ENCODE assay signal across 8 cellular contexts in the genomic region with DNA sequence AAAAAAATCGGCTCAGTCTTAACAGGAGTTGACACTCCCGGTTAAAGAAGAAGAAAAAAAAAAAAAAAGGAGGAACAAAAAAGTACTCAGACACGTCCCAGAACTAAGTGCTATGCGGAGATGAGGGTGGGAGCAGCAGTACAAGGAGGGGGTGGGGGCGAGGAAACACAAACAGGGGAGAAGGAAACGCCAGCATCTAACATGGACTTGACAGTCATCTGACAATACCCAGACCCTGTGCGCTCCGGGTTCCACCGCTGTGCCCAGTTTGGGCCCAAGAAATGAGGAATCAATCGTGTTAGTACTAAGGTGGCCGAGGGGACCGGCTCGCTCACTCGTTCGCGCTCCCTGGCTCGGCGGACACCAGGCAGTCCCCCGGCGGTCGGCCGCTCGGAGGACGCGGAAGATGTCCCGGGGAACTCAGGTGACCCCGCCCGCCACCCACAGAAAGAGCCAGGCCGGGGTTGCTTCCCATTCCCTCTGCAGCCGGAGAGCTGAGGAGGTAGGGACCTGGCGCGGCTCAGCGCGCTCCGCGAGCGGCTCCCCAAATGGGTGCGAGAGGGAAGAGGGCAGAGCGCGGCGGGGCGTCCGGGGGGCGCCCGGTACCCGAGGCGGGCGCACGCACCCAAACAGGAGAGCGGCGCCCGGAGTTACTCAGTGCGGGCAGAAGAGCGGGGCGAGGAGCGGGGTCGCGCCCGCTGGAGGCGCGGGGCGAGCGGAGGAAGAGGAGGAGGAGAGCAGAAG. TPM values are rescaled to one million over a fixed set of nuclear protein-coding genes. Genes with fewer than 3 reads are reported as not detected.
A peak's percentile ranks its signal among the peaks of the same experiment; 100 is the strongest.
DNase-seq lines count a peak whose midpoint lies in the region; ATAC-seq and TF ChIP-seq lines count a peak whose summit lies in the region.

No MANE protein-coding gene starts in this region.

- peaks cover 34% of the 10 kb centered on the region for H3K79me2 ChIP-seq in ACC112 (ENCODE audit: control insufficient read depth, insufficient read depth, low read length, unreplicated experiment)

- H3K4me3 ChIP-seq in ACC112 (ENCODE audit: low read depth, low read length) = peak overlapping the region; percentile 92
- peak overlapping the region; percentile 93 for H3K4me3 ChIP-seq in IMR-90 (ENCODE audit: insufficient read depth, low read depth, low read length)
- H3K4me3 ChIP-seq in colonic mucosa = peak overlapping the region; percentile 67
- H3K4me3 ChIP-seq in uterus = peak overlapping the region; percentile 68 to 75

- H3K9me3 ChIP-seq in IMR-90 (ENCODE audit: control insufficient read depth, insufficient read depth, low read length) = no peaks in the 10 kb centered on the region
- H3K9me3 ChIP-seq in colonic mucosa = no peaks in the 10 kb centered on the region
- no peaks in the 10 kb centered on the region for H3K9me3 ChIP-seq in uterus

- H4K5ac ChIP-seq in IMR-90 (ENCODE audit: low read depth, low read length) = peak overlapping the region; percentile 61

- peak overlapping the region; percentile 79 for H2BK5ac ChIP-seq in IMR-90 (ENCODE audit: low read depth, low read length, poor library complexity, severe bottlenecking)

- peaks cover 2% of the 10 kb centered on the region for H3K36me3 Mint-ChIP-seq in memory B cell

- dilution Hi-C loops in IMR-90 (cut with HindIII; ENCODE audit: low sequenced_read_pairs, unreplicated experiment) = no loop called here

- H3K9me3 Mint-ChIP-seq in memory B cell = peaks cover 2% of the 10 kb centered on the region

- TF ChIP-seq CTCF in IMR-90 (conservative IDR thresholded peaks at IDR 0.05; ENCODE audit: low read depth, low read length) (no peak), colonic mucosa (IDR thresholded peaks at IDR 0.05) (no peak), uterus (IDR thresholded peaks at IDR 0.05) (no peak)

- peak overlapping the region; percentile 93 for H3K14ac ChIP-seq in IMR-90 (replicated peaks; ENCODE audit: low read depth, low read length)

- H3K18ac ChIP-seq in IMR-90 (ENCODE audit: low read depth, low read length) = peak overlapping the region; percentile 78

- H3K36me3 ChIP-seq in ACC112 (ENCODE audit: insufficient read depth, low read length) (no peaks in the 10 kb centered on the region), IMR-90 (ENCODE audit: control insufficient read depth, insufficient read depth, low read length) (peaks cover 6% of the 10 kb centered on the region), colonic mucosa (no peaks in the 10 kb centered on the region), uterus (no peaks in the 10 kb centered on the region)

- H3K4me1 Mint-ChIP-seq in memory B cell = peaks cover 3% of the 10 kb centered on the region

- peaks cover 20% of the 10 kb centered on the region for H3K27me3 Mint-ChIP-seq in memory B cell

- H2BK120ac ChIP-seq in IMR-90 (ENCODE audit: low read depth, low read length) = peak overlapping the region; percentile 74

- peak overlapping the region; percentile 70 for H3K4me3 Mint-ChIP-seq in memory B cell

- intact Hi-C loops in IMR-90 (cut with micrococcal nuclease) (loop anchor here (1.0 to 5.0 kb wide), 3 partner anchors 12 to 222 kb away; no protein-coding TSS in a partner anchor), colonic mucosa (cut with DNase I) (no loop called here), uterus (cut with DNase I; ENCODE audit: low total_unique reads) (no loop called here)

- in situ Hi-C loops in IMR-90 (cut with MboI; ENCODE audit: low sequenced_read_pairs) = loop anchor here (25.0 kb wide), 1 partner anchor 1014 kb away; no protein-coding TSS in a partner anchor

- H3K27ac ChIP-seq in ACC112 (ENCODE audit: low read depth, low read length) (peak overlapping the region; percentile 29; the same call in 1 of the 2 replicates), IMR-90 (ENCODE audit: insufficient read depth, low read length) (peak overlapping the region; percentile 90), colonic mucosa (peak overlapping the region; percentile 79), uterus (peak overlapping the region; percentile 95 to 99)

- H4K8ac ChIP-seq in IMR-90 (ENCODE audit: low read depth in 2 of 2, low read length in 2 of 2) = peak overlapping the region; percentile 0 to 57; a peak in 2 of 4 replicates

- WGBS in IMR-90 (ENCODE audit: extremely low coverage in 2 of 2, insufficient read length in 1 of 2), 2 experiments = 0% methylated on average over 23 of the region's 63 CpGs; no CpG with 5 or more reads in 1 of the 2 experiments

- H3K9me1 ChIP-seq in IMR-90 (ENCODE audit: insufficient read depth, low read length) = peaks cover 15% of the 10 kb centered on the region

- peak overlapping the region; percentile 91 for H2AK9ac ChIP-seq in IMR-90 (replicated peaks; ENCODE audit: low read depth, low read length, poor library complexity)

- H3K27ac Mint-ChIP-seq in memory B cell = no peak overlapping the region

- no peak overlapping the region for H2AFZ ChIP-seq in ACC112 (ENCODE audit: low read length, unreplicated experiment)
- H2AFZ ChIP-seq in IMR-90 (replicated peaks; ENCODE audit: low read length, poor library complexity) = peak overlapping the region; percentile 86

- H3K4me2 ChIP-seq in IMR-90 (ENCODE audit: low read depth, low read length) = peak overlapping the region; percentile 96

- peak overlapping the region; percentile 67 for H4K91ac ChIP-seq in IMR-90 (ENCODE audit: insufficient read depth, low read depth, low read length)

- H3K4ac ChIP-seq in IMR-90 (ENCODE audit: low read depth, low read length) = peak overlapping the region; percentile 79

- H3K4me1 ChIP-seq in ACC112 (ENCODE audit: control insufficient read depth, insufficient read depth, low read length, unreplicated experiment) (peaks cover 8% of the 10 kb centered on the region), IMR-90 (ENCODE audit: control insufficient read depth, insufficient read depth, low read length) (peaks cover 21% of the 10 kb centered on the region), colonic mucosa (no peaks in the 10 kb centered on the region), uterus (peaks cover 7 to 9% of the 10 kb centered on the region in 2 donors)

- peaks cover 28 to 66% of the 10 kb centered on the region in 2 experiments for H3K79me1 ChIP-seq in IMR-90 (ENCODE audit: low read depth in 1 of 2, low read length in 2 of 2)

- DNase-seq in IMR-90 = no peak
- DNase-seq in colonic mucosa = no peak
- DNase-seq in memory B cell (ENCODE audit: low spot score in 2 of 2) = no peak
- DNase-seq in uterus = peak; percentile 48 to 56
- no peak for DNase-seq in NCI-H2196 treated with DMSO at 0.1 percent for 48 hours (lab: John Stamatoyannopoulos, UW; ENCODE audit: unreplicated experiment)
- DNase-seq in NCI-H187 (lab: John Stamatoyannopoulos, UW) = no peak

- POLR2A ChIA-PET in IMR-90 (lab: Charles Lee; ENCODE audit: unreplicated experiment) = no interaction called here

- no peak for TF ChIP-seq RAD21 in IMR-90 (IDR thresholded peaks at IDR 0.05; ENCODE audit: low read length)

- CTCF ChIA-PET in IMR-90 (lab: Yijun Ruan, JAX) = no interaction called here

- BruUV-seq in IMR-90 (replicated peaks; lab: Mats Ljungman, UMichigan) = no TSS peak

- H3K56ac ChIP-seq in IMR-90 (ENCODE audit: extremely low read depth, insufficient read depth, low read length) = peak overlapping the region; percentile 20; the same call in 1 of the 2 replicates

- H2BK15ac ChIP-seq in IMR-90 (ENCODE audit: low read depth, low read length) = 0 out of 3 replicates have a peak overlapping the region, but pooled peaks have one; percentile 29

- H2AK5ac ChIP-seq in IMR-90 (ENCODE audit: low read depth, low read length) = peak overlapping the region; percentile 63

- H3K27me3 ChIP-seq in ACC112 (ENCODE audit: insufficient read depth, low read length) (no peaks in the 10 kb centered on the region), IMR-90 (ENCODE audit: control insufficient read depth, insufficient read depth, low read length) (no peaks in the 10 kb centered on the region), colonic mucosa (peaks cover 47% of the 10 kb centered on the region), uterus (no peaks in the 10 kb centered on the region)

- H2BK20ac ChIP-seq in IMR-90 (ENCODE audit: low read depth, low read length) = no peak overlapping the region

- TF ChIP-seq POLR2A in IMR-90 (IDR thresholded peaks at IDR 0.05; ENCODE audit: low read depth, low read length) (no peak), uterus (IDR thresholded peaks at IDR 0.05) (no peak)

- peaks cover 46% of the 10 kb centered on the region for H4K20me1 ChIP-seq in IMR-90 (ENCODE audit: insufficient read depth, low read length)

- peak overlapping the region; percentile 94 for H3K9ac ChIP-seq in IMR-90 (ENCODE audit: low read depth, low read length)
- H3K9ac ChIP-seq in colonic mucosa (ENCODE audit: low read depth in 2 of 2, low read length in 2 of 2) = peak overlapping the region; percentile 20 to 46

- H3K23ac ChIP-seq in IMR-90 (ENCODE audit: low read depth, low read length) = peak overlapping the region; percentile 99

- peak; percentile 0; the same call in 1 of the 2 replicates for ATAC-seq in IMR-90 (ENCODE audit: low read depth)
- no peak for ATAC-seq in memory B cell (ENCODE audit: low read depth)
- no peak for ATAC-seq in GM18907 (IDR thresholded peaks at IDR 0.05; ENCODE audit: unreplicated experiment)

TF ChIP-seq in IMR-90, 13 proteins besides CTCF, POLR2A, EP300 and RAD21 (continues in another document):
- no peak for TF ChIP-seq RFX5 (IDR thresholded peaks at IDR 0.05; ENCODE audit: low read depth, low read length)
- no peak for TF ChIP-seq RCOR1 (IDR thresholded peaks at IDR 0.05; ENCODE audit: insufficient replicate concordance, low read length)
- TF ChIP-seq CHD1 (IDR thresholded peaks at IDR 0.05; ENCODE audit: low read depth, low read length) = no peak
- TF ChIP-seq FOS (IDR thresholded peaks at IDR 0.05; ENCODE audit: low read depth, low read length) = no peak
- TF ChIP-seq MXI1 (IDR thresholded peaks at IDR 0.05; ENCODE audit: borderline replicate concordance, low read depth, low read length) = no peak
- TF ChIP-seq, protein P1, sequence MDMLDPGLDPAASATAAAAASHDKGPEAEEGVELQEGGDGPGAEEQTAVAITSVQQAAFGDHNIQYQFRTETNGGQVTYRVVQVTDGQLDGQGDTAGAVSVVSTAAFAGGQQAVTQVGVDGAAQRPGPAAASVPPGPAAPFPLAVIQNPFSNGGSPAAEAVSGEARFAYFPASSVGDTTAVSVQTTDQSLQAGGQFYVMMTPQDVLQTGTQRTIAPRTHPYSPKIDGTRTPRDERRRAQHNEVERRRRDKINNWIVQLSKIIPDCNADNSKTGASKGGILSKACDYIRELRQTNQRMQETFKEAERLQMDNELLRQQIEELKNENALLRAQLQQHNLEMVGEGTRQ (IDR thresholded peaks at IDR 0.05; ENCODE audit: low read depth, low read length) = no peak
- no peak for TF ChIP-seq CEBPB (IDR thresholded peaks at IDR 0.05; ENCODE audit: low read depth, low read length)

RNA-seq across cellular contexts. Expression of a gene that starts 0.6 kb away (rescaled TPM):
- total RNA-seq in IMR-90 (2012; rRNA removed) (7.8 and 8.1 TPM in 2 replicates), colonic mucosa (1 to 10 TPM; 1.3 to 5.1 TPM), uterus (10 to 100 TPM in 3 of 4 donors, 1 to 10 TPM in 1; 3.2 to 65.5 (median 27.9) TPM)
- polyA plus RNA-seq in IMR-90 (2012; rRNA removed) = 12.6 and 13.0 TPM in 2 replicates
- polyA plus RNA-seq in IMR-90 (2012; cell fraction: cytosol; rRNA removed) = 5.5 and 10.2 TPM in 2 replicates
- polyA plus RNA-seq in IMR-90 (2012; cell fraction: nucleus; rRNA removed; ENCODE audit: low replicate concordance) = 29.6 and 33.4 TPM in 2 replicates

Comparison
In these comparisons a context has a peak if more than half of its experiments do, and no peak if none do; other contexts are left out.
1. H3K27ac ChIP-seq: peak in every context shown above with its lines; median percentile 97 in uterus; 90 in IMR-90; 79 in colonic mucosa; 29 in ACC112.
2. DNase-seq: peak in uterus (2 of 2); none in IMR-90 (single experiment), colonic mucosa (single experiment), memory B cell (0 of 2), NCI-H2196 treated with DMSO at 0.1 percent for 48 hours (single experiment) and NCI-H187 (0 of 2).
3. Peak in every context shown above with its lines, with median percentiles within 50 percentile points of each other: H3K4me3 ChIP-seq.